ENCODE assay signal across 37 cellular contexts in genomic region chr7:69508736-69509135, GRCh38.
"Had no signal": no experiment of that assay in that cellular context is flagged by ENCODE, and none has a peak within 500 bp of the region (broad histone marks: within the 10 kb centered on the region; RNA-seq: fewer than 3 reads in every experiment).

No MANE protein-coding gene starts in this region.

- H3K4me1 Mint-ChIP-seq: activated B cell treated with CpG ODN at 0.5 μM for 24 hours; activated CD4-positive, alpha-beta T cell treated with anti-CD3 and anti-CD28 coated beads, Interleukin-2, amount 10 ng/mL, durations not matched to agents 24 days and 14 days; activated naive CD8-positive, alpha-beta T cell treated with anti-CD3 and anti-CD28 coated beads for 36 hours; activated T-helper 17 cell treated with anti-CD3 and anti-CD28 coated beads, Interleukin-2, amount 50 U/mL, for 72 hours had no signal

- DNase-seq: activated B cell treated with CpG ODN at 0.5 μM for 24 hours; activated CD4-positive, alpha-beta memory T cell treated with anti-CD3 and anti-CD28 coated beads for 36 hours; activated CD4-positive, alpha-beta T cell treated with anti-CD3 and anti-CD28 coated beads for 4 hours; activated CD4-positive, alpha-beta T cell treated with anti-CD3 and anti-CD28 coated beads, Interleukin-2, amount 10 ng/mL, durations not matched to agents 24 days and 14 days; activated CD4-positive, alpha-beta T cell treated with anti-CD3 and anti-CD28 coated beads, Interleukin-2, amount 50 U/mL, for 1 hour; activated CD4-positive, alpha-beta T cell treated with anti-CD3 and anti-CD28 coated beads, Interleukin-2, amount 50 U/mL, for 4 hours; activated CD4-positive, CD25-positive, alpha-beta regulatory T cell treated with anti-CD3 and anti-CD28 coated beads, Interleukin-2, amount 50 U/mL, for 72 hours; activated CD8-positive, alpha-beta memory T cell treated with anti-CD3 and anti-CD28 coated beads, Interleukin-2, amount 50 U/mL, for 4 hours; activated CD8-positive, alpha-beta T cell treated with anti-CD3 and anti-CD28 coated beads for 36 hours; activated effector memory CD4-positive, alpha-beta T cell treated with anti-CD3 and anti-CD28 coated beads, Interleukin-2, amount 50 U/mL, for 16 hours; activated gamma-delta T cell treated with Interleukin-2 at 50 U/mL for 16 hours; activated naive CD4-positive, alpha-beta T cell; activated naive CD4-positive, alpha-beta T cell treated with anti-CD3 and anti-CD28 coated beads for 36 hours; activated naive CD4-positive, alpha-beta T cell treated with anti-CD3 and anti-CD28 coated beads, Interleukin-2, amount 50 U/mL, for 16 hours; activated naive CD8-positive, alpha-beta T cell treated with anti-CD3 and anti-CD28 coated beads for 36 hours; activated T-cell treated with anti-CD3 and anti-CD28 coated beads for 4 hours; activated T-cell treated with anti-CD3 and anti-CD28 coated beads, Interleukin-2, amount 50 U/mL, for 1 hour; activated T-cell treated with anti-CD3 and anti-CD28 coated beads, Interleukin-2, amount 50 U/mL, for 4 hours; activated T-cell treated with anti-CD3 and anti-CD28 coated beads, Interleukin-2, amount 50 U/mL, for 72 hours; adrenal gland; amniotic stem cell; aorta; body of pancreas; brain microvascular endothelial cell; central memory CD4-positive, alpha-beta T cell; T-helper 1 cell; T-helper 2 cell; T-helper 9 cell had no signal

- H3K27me3 Mint-ChIP-seq: activated CD4-positive, alpha-beta memory T cell treated with anti-CD3 and anti-CD28 coated beads for 36 hours; activated CD4-positive, alpha-beta T cell treated with anti-CD3 and anti-CD28 coated beads, Interleukin-2, amount 10 ng/mL, durations not matched to agents 24 days and 14 days; activated CD8-positive, alpha-beta T cell treated with anti-CD3 and anti-CD28 coated beads for 36 hours; activated naive CD8-positive, alpha-beta T cell treated with anti-CD3 and anti-CD28 coated beads for 36 hours had no signal

- FAIRE-seq: astrocyte, TTC549 had no signal

- ATAC-seq: activated CD8-positive, alpha-beta T cell treated with anti-CD3 and anti-CD28 coated beads for 36 hours; activated naive CD4-positive, alpha-beta T cell treated with anti-CD3 and anti-CD28 coated beads, Interleukin-2, amount 50 U/mL, for 72 hours; activated T-cell treated with anti-CD3 and anti-CD28 coated beads, Interleukin-2, amount 50 U/mL, for 4 hours; activated T-cell treated with anti-CD3 and anti-CD28 coated beads, Interleukin-2, amount 50 U/mL, for 72 hours; activated T-helper 17 cell treated with anti-CD3 and anti-CD28 coated beads, Interleukin-2, amount 50 U/mL, for 72 hours; body of pancreas had no signal

- H3K27ac ChIP-seq: adrenal gland, body of pancreas, brain microvascular endothelial cell, breast epithelium, VCaP had no signal

- H3K36me3 Mint-ChIP-seq: activated CD4-positive, alpha-beta memory T cell treated with anti-CD3 and anti-CD28 coated beads for 36 hours; activated naive CD4-positive, alpha-beta T cell treated with anti-CD3 and anti-CD28 coated beads, Interleukin-2, amount 50 U/mL, for 72 hours; activated naive CD8-positive, alpha-beta T cell treated with anti-CD3 and anti-CD28 coated beads for 36 hours had no signal

- H3K4me3 Mint-ChIP-seq: activated B cell treated with CpG ODN at 0.5 μM for 24 hours; activated CD4-positive, alpha-beta memory T cell treated with anti-CD3 and anti-CD28 coated beads for 36 hours; activated CD4-positive, alpha-beta T cell treated with anti-CD3 and anti-CD28 coated beads, Interleukin-2, amount 10 ng/mL, durations not matched to agents 24 days and 14 days; activated CD8-positive, alpha-beta T cell treated with anti-CD3 and anti-CD28 coated beads for 36 hours; activated naive CD4-positive, alpha-beta T cell treated with anti-CD3 and anti-CD28 coated beads for 36 hours; activated naive CD8-positive, alpha-beta T cell treated with anti-CD3 and anti-CD28 coated beads for 36 hours; activated T-cell treated with anti-CD3 and anti-CD28 coated beads, Interleukin-2, amount 50 U/mL, for 4 hours; activated T-cell treated with anti-CD3 and anti-CD28 coated beads, Interleukin-2, amount 50 U/mL, for 72 hours; activated T-helper 1 cell treated with anti-CD3 and anti-CD28 coated beads, Interleukin-12 subunit alpha, Interleukin-12 subunit beta, Interleukin-2, Interleukin-4 antibody, amounts not matched to agents 30 ng/mL and 10 ng/mL and 1 ng/mL, durations not matched to agents 14 hours and 24 hours and 36 hours; activated T-helper 17 cell treated with anti-CD3 and anti-CD28 coated beads, Interleukin-2, amount 50 U/mL, for 72 hours; T-helper 1 cell treated with Interleukin-12 subunit alpha and Interleukin-12 subunit beta and Interleukin-4 antibody, amounts not matched to agents 30 μg/mL and 1 μg/mL, for 36 hours; T-helper 2 cell treated with Interferon-gamma antibody and Interleukin-4, amounts not matched to agents 5 μg/mL and 100 μg/mL, for 36 hours had no signal

- H3K4me3 ChIP-seq: adrenal gland, body of pancreas, breast epithelium had no signal

- H3K36me3 ChIP-seq: adrenal gland, brain microvascular endothelial cell, breast epithelium had no signal

- H3K9me3 ChIP-seq: adrenal gland, body of pancreas had no signal

- H3K9me3 Mint-ChIP-seq: activated B cell treated with CpG ODN at 0.5 μM for 24 hours; activated CD4-positive, alpha-beta memory T cell treated with anti-CD3 and anti-CD28 coated beads for 36 hours; activated CD8-positive, alpha-beta T cell treated with anti-CD3 and anti-CD28 coated beads for 36 hours; activated naive CD8-positive, alpha-beta T cell treated with anti-CD3 and anti-CD28 coated beads for 36 hours; activated T-helper 17 cell treated with anti-CD3 and anti-CD28 coated beads, Interleukin-2, amount 50 U/mL, for 72 hours had no signal

- H3K4me1 ChIP-seq: adrenal gland, body of pancreas, breast epithelium had no signal

- H3K27ac Mint-ChIP-seq: activated B cell treated with CpG ODN at 0.5 μM for 24 hours; activated CD4-positive, alpha-beta memory T cell treated with anti-CD3 and anti-CD28 coated beads for 36 hours; activated CD4-positive, alpha-beta T cell treated with anti-CD3 and anti-CD28 coated beads, Interleukin-2, amount 10 ng/mL, durations not matched to agents 24 days and 14 days; activated CD8-positive, alpha-beta T cell treated with anti-CD3 and anti-CD28 coated beads for 36 hours; activated naive CD4-positive, alpha-beta T cell treated with anti-CD3 and anti-CD28 coated beads for 36 hours; activated naive CD8-positive, alpha-beta T cell treated with anti-CD3 and anti-CD28 coated beads for 36 hours; activated T-cell treated with anti-CD3 and anti-CD28 coated beads, Interleukin-2, amount 50 U/mL, for 72 hours; activated T-helper 1 cell treated with anti-CD3 and anti-CD28 coated beads, Interleukin-12 subunit alpha, Interleukin-12 subunit beta, Interleukin-2, Interleukin-4 antibody, amounts not matched to agents 30 ng/mL and 10 ng/mL and 1 ng/mL, durations not matched to agents 14 hours and 24 hours and 36 hours; activated T-helper 17 cell treated with anti-CD3 and anti-CD28 coated beads, Interleukin-2, amount 50 U/mL, for 72 hours; T-helper 1 cell treated with Interleukin-12 subunit alpha and Interleukin-12 subunit beta and Interleukin-4 antibody, amounts not matched to agents 30 μg/mL and 1 μg/mL, for 36 hours; T-helper 2 cell treated with Interferon-gamma antibody and Interleukin-4, amounts not matched to agents 5 μg/mL and 100 μg/mL, for 36 hours had no signal

- H3K27me3 ChIP-seq: adrenal gland, body of pancreas, brain microvascular endothelial cell, breast epithelium had no signal
